6 cellular contexts compared by ENCODE assay signal in genomic region chr22:50269573-50270301, GRCh38. TPM values are rescaled to one million over a fixed set of nuclear protein-coding genes. Genes with fewer than 3 reads are reported as not detected.
DNase-seq lines count a peak whose midpoint lies in the region; ATAC-seq lines count a peak whose summit lies in the region.

No MANE protein-coding gene starts in this region.

- peak overlapping the region; percentile 91 to 100 (median 100) for H3K4me2 ChIP-seq in BLaER1 treated with 17β-estradiol and CSF1 and Interleukin-3, amounts not matched to agents 10 nM and 100 nM
- H3K4me2 ChIP-seq in Karpas-422 (ENCODE audit: low read depth, low read length, poor library complexity, severe bottlenecking) = peak overlapping the region; percentile 92

- peak; percentile 3 for ATAC-seq in activated naive CD8-positive, alpha-beta T cell treated with anti-CD3 and anti-CD28 coated beads, Interleukin-2, amount 50 U/mL, for 24 hours
- ATAC-seq in HG03025 (IDR thresholded peaks at IDR 0.05; ENCODE audit: low FRiP score, unreplicated experiment) = no peak

- peaks cover 0 to 8% (median 0%) of the 10 kb centered on the region in 11 experiments; a peak in 3 of 22 replicates for H3K9me3 ChIP-seq in BLaER1 treated with 17β-estradiol and CSF1 and Interleukin-3, amounts not matched to agents 10 nM and 100 nM (replicated peaks in 1 of 11)
- H3K9me3 ChIP-seq in Karpas-422 (ENCODE audit: low read length) = no peaks in the 10 kb centered on the region

- peaks cover 32 to 65% (median 59%) of the 10 kb centered on the region in 10 experiments for H3K4me1 ChIP-seq in BLaER1 treated with 17β-estradiol and CSF1 and Interleukin-3, amounts not matched to agents 10 nM and 100 nM
- H3K4me1 ChIP-seq in Karpas-422 (ENCODE audit: low read length) = peaks cover 24% of the 10 kb centered on the region

- H3K9me3 Mint-ChIP-seq in activated naive CD8-positive, alpha-beta T cell treated with anti-CD3 and anti-CD28 coated beads, Interleukin-2, amount 50 U/mL, for 24 hours = no peaks in the 10 kb centered on the region

- no peaks in the 10 kb centered on the region for H3K9me2 ChIP-seq in Karpas-422 (replicated peaks; ENCODE audit: insufficient read depth, low read length)

- H3K27me3 ChIP-seq in BLaER1 treated with 17β-estradiol and CSF1 and Interleukin-3, amounts not matched to agents 10 nM and 100 nM = peaks cover 0 to 10% (median 6%) of the 10 kb centered on the region in 11 experiments; a peak in 7 of 22 replicates
- no peaks in the 10 kb centered on the region for H3K27me3 ChIP-seq in Karpas-422 (ENCODE audit: low read length)

- H3K79me2 ChIP-seq in Karpas-422 (ENCODE audit: low read length) = no peaks in the 10 kb centered on the region

- no peak overlapping the region for H3K27ac Mint-ChIP-seq in activated naive CD8-positive, alpha-beta T cell treated with anti-CD3 and anti-CD28 coated beads, Interleukin-2, amount 50 U/mL, for 24 hours

- peak; percentile 89 for DNase-seq in Karpas-422
- DNase-seq in activated naive CD8-positive, alpha-beta T cell treated with anti-CD3 and anti-CD28 coated beads, Interleukin-2, amount 50 U/mL, for 24 hours = peak; percentile 51
- peak; percentile 16 for DNase-seq in midbrain (lab: John Stamatoyannopoulos, UW)
- no peak for DNase-seq in NK-92 treated with Interleukin-12 subunit alpha and Interleukin-12 subunit beta, amount 100 ng/mL, for 24 hours (lab: John Stamatoyannopoulos, UW)

- peak overlapping the region; percentile 55 to 73 (median 64) for H3K4me3 ChIP-seq in BLaER1 treated with 17β-estradiol and CSF1 and Interleukin-3, amounts not matched to agents 10 nM and 100 nM
- peak overlapping the region; percentile 77 for H3K4me3 ChIP-seq in Karpas-422 (ENCODE audit: low read length)

- H3K4me3 Mint-ChIP-seq in activated naive CD8-positive, alpha-beta T cell treated with anti-CD3 and anti-CD28 coated beads, Interleukin-2, amount 50 U/mL, for 24 hours = no peak overlapping the region

- H3K36me3 Mint-ChIP-seq in activated naive CD8-positive, alpha-beta T cell treated with anti-CD3 and anti-CD28 coated beads, Interleukin-2, amount 50 U/mL, for 24 hours (ENCODE audit: low read depth) = no peaks in the 10 kb centered on the region

- H2AFZ ChIP-seq in Karpas-422 (ENCODE audit: low read length) = peak overlapping the region; percentile 60

- peaks cover 10% of the 10 kb centered on the region for H3K4me1 Mint-ChIP-seq in activated naive CD8-positive, alpha-beta T cell treated with anti-CD3 and anti-CD28 coated beads, Interleukin-2, amount 50 U/mL, for 24 hours

- H4K20me1 ChIP-seq in BLaER1 treated with 17β-estradiol and CSF1 and Interleukin-3, amounts not matched to agents 10 nM and 100 nM = peaks cover 12 to 51% (median 29%) of the 10 kb centered on the region in 11 experiments; a peak in 18 of 22 replicates
- no peaks in the 10 kb centered on the region for H4K20me1 ChIP-seq in Karpas-422 (ENCODE audit: insufficient read depth, low read depth, low read length)

- H3K9ac ChIP-seq in BLaER1 treated with 17β-estradiol and CSF1 and Interleukin-3, amounts not matched to agents 10 nM and 100 nM = peak overlapping the region; percentile 59 to 80 (median 75); a peak in 21 of 22 replicates
- peak overlapping the region; percentile 75 for H3K9ac ChIP-seq in Karpas-422 (ENCODE audit: low read length)

- peaks cover 0 to 17% (median 7%) of the 10 kb centered on the region in 11 experiments; a peak in 13 of 22 replicates for H3K36me3 ChIP-seq in BLaER1 treated with 17β-estradiol and CSF1 and Interleukin-3, amounts not matched to agents 10 nM and 100 nM
- no peaks in the 10 kb centered on the region for H3K36me3 ChIP-seq in Karpas-422 (ENCODE audit: insufficient read depth, low read length)

- H3K27me3 Mint-ChIP-seq in activated naive CD8-positive, alpha-beta T cell treated with anti-CD3 and anti-CD28 coated beads, Interleukin-2, amount 50 U/mL, for 24 hours = peaks cover 5% of the 10 kb centered on the region

- H3K27ac ChIP-seq in BLaER1 treated with 17β-estradiol and CSF1 and Interleukin-3, amounts not matched to agents 10 nM and 100 nM = peak overlapping the region in 9 of 11 experiments; percentile 49 to 72 (median 61); a peak in 17 of 22 replicates
- H3K27ac ChIP-seq in Karpas-422 (ENCODE audit: low read length) = peak overlapping the region; percentile 46

RNA-seq across cellular contexts. Expression of gene MAPK11, which starts 0.4 kb away (rescaled TPM):
- 6.4 and 15.8 TPM in 2 replicates for total RNA-seq in Karpas-422 (2014; rRNA removed; shearing (Covaris generic); ENCODE audit: low replicate concordance)

RNA-seq across cellular contexts. Expression of gene MAPK12, which starts 8.3 kb away (rescaled TPM):
- 45.4 and 110 TPM in 2 replicates for total RNA-seq in Karpas-422 (2014; rRNA removed; shearing (Covaris generic); ENCODE audit: low replicate concordance)

RNA-seq across cellular contexts. Expression of gene HDAC10, which starts 18.7 kb away (rescaled TPM):
- 42.3 and 89.8 TPM in 2 replicates for total RNA-seq in Karpas-422 (2014; rRNA removed; shearing (Covaris generic); ENCODE audit: low replicate concordance)

RNA-seq across cellular contexts. Expression of gene TUBGCP6, which starts 24.9 kb away (rescaled TPM):
- total RNA-seq in Karpas-422 (2014; rRNA removed; shearing (Covaris generic); ENCODE audit: low replicate concordance) = 16.9 and 32.5 TPM in 2 replicates

RNA-seq across cellular contexts. Expression of gene PLXNB2, which starts 37.7 kb away (rescaled TPM):
- 2.6 and 7.8 TPM in 2 replicates for total RNA-seq in Karpas-422 (2014; rRNA removed; shearing (Covaris generic); ENCODE audit: low replicate concordance)
